ENCODE assay signal across 8 cellular contexts in genomic region chr12:4307593-4308333, GRCh38. TPM values are rescaled to one million over a fixed set of nuclear protein-coding genes. Genes with fewer than 3 reads are reported as not detected.
DNase-seq lines count a peak whose midpoint lies in the region; ATAC-seq and TF ChIP-seq lines count a peak whose summit lies in the region.

No MANE protein-coding gene starts in this region.

- peak overlapping the region; percentile 88 for H3K27ac Mint-ChIP-seq in WTC11

- peak overlapping the region; percentile 64 for H3K4me3 Mint-ChIP-seq in WTC11

- peak overlapping the region; percentile 8 for H2AFZ ChIP-seq in neuron (ENCODE audit: low read depth, low read length)

- H3K27me3 ChIP-seq in neuron (ENCODE audit: insufficient read depth, low read length), result no peaks in the 10 kb centered on the region

- H3K4me1 ChIP-seq in neuron (ENCODE audit: insufficient read depth, low read length), result peaks cover 18% of the 10 kb centered on the region

- peaks cover 27% of the 10 kb centered on the region for H3K36me3 Mint-ChIP-seq in WTC11

- H3K36me3 ChIP-seq in neuron (ENCODE audit: insufficient read depth, low read length), result peaks cover 26% of the 10 kb centered on the region

- CTCF ChIA-PET in WTC11 (lab: Charles Lee), result interaction anchor here (0.6 to 2.9 kb wide), 5 partner anchors 13 to 435 kb away, joined by 3 to 10 read pairs (median 4); partner anchors contain the start of genes PARP11 and TIGAR

- H3K9me3 ChIP-seq in neuron (ENCODE audit: low read length), result no peaks in the 10 kb centered on the region

- ATAC-seq in WTC11, result peak; percentile 97

- H3K27ac ChIP-seq in 22Rv1, result no peak overlapping the region

- POLR2A ChIA-PET in WTC11 (lab: Charles Lee), result no interaction called here

- DNase-seq in GM04504 (ENCODE audit: low read depth), result peak; percentile 40
- peak; percentile 26 for DNase-seq in NCI-H2029 (lab: John Stamatoyannopoulos, UW)
- peak; percentile 86 for DNase-seq in WTC11 (ENCODE audit: low spot score)
- DNase-seq in germinal center (ENCODE audit: low spot score), result peak; percentile 38
- DNase-seq in GM19240 (ENCODE audit: insufficient read length, low spot score), result no peak
- DNase-seq in activated gamma-delta T cell treated with Interleukin-2 at 50 U/mL for 16 hours, result no peak

- H3K4me3 ChIP-seq in neuron (ENCODE audit: low read length), result peak overlapping the region; percentile 23

- H3K9me3 Mint-ChIP-seq in WTC11, result no peaks in the 10 kb centered on the region

- TF ChIP-seq CTCF in 22Rv1 (IDR thresholded peaks at IDR 0.05), result peak; percentile 93
- peak; percentile 58 for TF ChIP-seq CTCF in WTC11 (IDR thresholded peaks at IDR 0.05)

- no peaks in the 10 kb centered on the region for H3K27me3 Mint-ChIP-seq in WTC11 (ENCODE audit: low read depth)

- H3K4me1 Mint-ChIP-seq in WTC11, result peaks cover 26% of the 10 kb centered on the region

TF ChIP-seq in WTC11, 78 proteins besides CTCF, POLR2A, EP300 and RAD21 (continues in another document):
- TF ChIP-seq GABPB1 (CRISPR knock-in tag; IDR thresholded peaks at IDR 0.05) (no peak), E2F4 (CRISPR knock-in tag; IDR thresholded peaks at IDR 0.05; ENCODE audit: borderline replicate concordance, low read depth) (no peak), MLX (CRISPR knock-in tag; IDR thresholded peaks at IDR 0.05) (no peak), PREB (CRISPR knock-in tag; IDR thresholded peaks at IDR 0.05; ENCODE audit: borderline replicate concordance) (no peak), JUN (CRISPR knock-in tag; IDR thresholded peaks at IDR 0.05) (no peak), GRHL2 (CRISPR knock-in tag; IDR thresholded peaks at IDR 0.05; ENCODE audit: insufficient replicate concordance, severe bottlenecking) (no peak), SMAD4 (CRISPR knock-in tag; IDR thresholded peaks at IDR 0.05) (no peak), CREB1 (CRISPR knock-in tag; IDR thresholded peaks at IDR 0.05) (no peak), MYBL2 (CRISPR knock-in tag; IDR thresholded peaks at IDR 0.05) (no peak), TP53 (CRISPR knock-in tag; IDR thresholded peaks at IDR 0.05) (no peak), ERG (CRISPR knock-in tag; IDR thresholded peaks at IDR 0.05) (no peak), HMGXB4 (CRISPR knock-in tag; IDR thresholded peaks at IDR 0.05) (0 out of 2 replicates have a peak, but pooled peaks have one; percentile 26), ZBTB21 (CRISPR knock-in tag; IDR thresholded peaks at IDR 0.05; ENCODE audit: borderline replicate concordance) (no peak), ATF2 (CRISPR knock-in tag; IDR thresholded peaks at IDR 0.05; ENCODE audit: borderline replicate concordance, low read depth) (no peak), ZNF416 (CRISPR knock-in tag; IDR thresholded peaks at IDR 0.05) (no peak), ZNF532 (CRISPR knock-in tag; IDR thresholded peaks at IDR 0.05; ENCODE audit: borderline replicate concordance) (no peak), RORB (CRISPR knock-in tag; IDR thresholded peaks at IDR 0.05) (no peak), ATF1 (CRISPR knock-in tag; IDR thresholded peaks at IDR 0.05) (no peak)

RNA-seq across cellular contexts. Expression of gene TIGAR, which starts 13.2 kb away (rescaled TPM):
- total RNA-seq in WTC11 (2021), result 14.4 to 26.7 TPM (median 18.0 TPM) in 3 replicates

RNA-seq across cellular contexts. Expression of gene CCND2, which starts 34.2 kb away (rescaled TPM):
- 194 to 266 TPM (median 261 TPM) in 3 replicates for total RNA-seq in WTC11 (2021)

Comparison
In these comparisons a context has a peak if more than half of its experiments do, and no peak if none do; other contexts are left out.
1. DNase-seq: peak in GM04504 (single experiment), NCI-H2029 (single experiment), WTC11 (single experiment) and germinal center (single experiment); none in GM19240 (single experiment) and activated gamma-delta T cell treated with Interleukin-2 at 50 U/mL for 16 hours (single experiment).